In genomic region chr13:38635030-38635429, GRCh38 we compare ENCODE assay signal across 1 cellular context.
TF ChIP-seq lines count a peak whose summit lies in the region.

No MANE protein-coding gene starts in this region.

TF ChIP-seq in H1, 55 proteins besides CTCF, POLR2A, EP300 and RAD21:
- TF ChIP-seq TEAD4 (IDR thresholded peaks at IDR 0.05; ENCODE audit: low read depth, low read length): 0 out of 2 replicates have a peak, but pooled peaks have one; percentile 26
- TF ChIP-seq TAF1 (IDR thresholded peaks at IDR 0.05; ENCODE audit: low read depth, low read length): no peak
